ENCODE assay signal across 31 cellular contexts in the genomic region with DNA sequence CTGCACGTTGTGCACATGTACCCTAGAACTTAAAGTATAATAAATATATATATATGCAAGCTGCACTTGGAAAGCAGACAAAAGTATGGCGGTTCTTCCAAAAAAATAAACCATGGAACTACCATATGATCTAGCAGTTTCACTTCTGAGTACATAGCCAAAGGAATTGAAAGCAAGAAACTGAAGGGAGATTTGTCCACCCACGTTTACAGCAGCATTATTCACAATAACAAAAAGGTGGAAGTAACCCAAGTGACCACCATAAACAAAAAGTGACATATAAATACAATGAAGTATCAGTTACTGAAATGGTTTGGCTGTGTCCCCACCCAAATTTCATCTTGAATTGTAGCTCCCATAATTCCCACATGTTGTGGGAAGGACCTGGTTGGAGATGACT.
"Had no signal": no experiment of that assay in that cellular context is flagged by ENCODE, and none has a peak within 500 bp of the region (broad histone marks: within the 10 kb centered on the region; RNA-seq: fewer than 3 reads in every experiment).

No MANE protein-coding gene starts in this region.

- H3K4me1 Mint-ChIP-seq: activated B cell treated with CpG ODN at 0.5 μM for 24 hours; activated naive CD4-positive, alpha-beta T cell treated with anti-CD3 and anti-CD28 coated beads, Interleukin-2, amount 50 U/mL, for 24 hours; activated naive CD8-positive, alpha-beta T cell treated with anti-CD3 and anti-CD28 coated beads for 36 hours; activated naive CD8-positive, alpha-beta T cell treated with anti-CD3 and anti-CD28 coated beads, Interleukin-2, amount 50 U/mL, for 24 hours; T-helper 17 cell had no signal

- H3K4me2 ChIP-seq: hepatocyte had no signal

- H3K36me3 ChIP-seq: adrenal gland, colonic mucosa, esophagus muscularis mucosa, gastroesophageal sphincter, heart right ventricle, WERI-Rb-1 had no signal

- H3K9me3 ChIP-seq: adrenal gland, body of pancreas, colonic mucosa, esophagus muscularis mucosa, gastroesophageal sphincter, heart right ventricle had no signal

- H3K36me3 Mint-ChIP-seq: activated naive CD4-positive, alpha-beta T cell treated with anti-CD3 and anti-CD28 coated beads, Interleukin-2, amount 50 U/mL, for 24 hours; activated naive CD8-positive, alpha-beta T cell treated with anti-CD3 and anti-CD28 coated beads for 36 hours had no signal

- H3K9me3 Mint-ChIP-seq: activated B cell treated with CpG ODN at 0.5 μM for 24 hours; activated CD8-positive, alpha-beta T cell treated with anti-CD3 and anti-CD28 coated beads for 36 hours; activated naive CD4-positive, alpha-beta T cell treated with anti-CD3 and anti-CD28 coated beads for 36 hours; activated naive CD4-positive, alpha-beta T cell treated with anti-CD3 and anti-CD28 coated beads, Interleukin-2, amount 50 U/mL, for 24 hours; activated naive CD8-positive, alpha-beta T cell treated with anti-CD3 and anti-CD28 coated beads for 36 hours; activated naive CD8-positive, alpha-beta T cell treated with anti-CD3 and anti-CD28 coated beads, Interleukin-2, amount 50 U/mL, for 24 hours; activated T-cell treated with anti-CD3 and anti-CD28 coated beads, Interleukin-2, amount 50 U/mL, for 4 hours; activated T-helper 2 cell treated with anti-CD3 and anti-CD28 coated beads, Interferon-gamma antibody, Interleukin-2, Interleukin-4, amounts not matched to agents 10 μg/mL and 5 μg/mL and 100 μg/mL, durations not matched to agents 14 hours and 24 hours and 36 hours had no signal

- H3K27me3 ChIP-seq: adrenal gland, body of pancreas, colonic mucosa, dorsolateral prefrontal cortex, esophagus muscularis mucosa, gastroesophageal sphincter, heart right ventricle, hepatocyte had no signal

- H3K79me2 ChIP-seq: hepatocyte had no signal

- H3K4me3 Mint-ChIP-seq: activated B cell treated with CpG ODN at 0.5 μM for 24 hours; activated CD8-positive, alpha-beta T cell treated with anti-CD3 and anti-CD28 coated beads for 36 hours; activated naive CD4-positive, alpha-beta T cell treated with anti-CD3 and anti-CD28 coated beads for 36 hours; activated naive CD4-positive, alpha-beta T cell treated with anti-CD3 and anti-CD28 coated beads, Interleukin-2, amount 50 U/mL, for 24 hours; activated naive CD8-positive, alpha-beta T cell treated with anti-CD3 and anti-CD28 coated beads for 36 hours; activated naive CD8-positive, alpha-beta T cell treated with anti-CD3 and anti-CD28 coated beads, Interleukin-2, amount 50 U/mL, for 24 hours; activated T-cell treated with anti-CD3 and anti-CD28 coated beads, Interleukin-2, amount 50 U/mL, for 4 hours; T-helper 17 cell; T-helper 2 cell treated with Interferon-gamma antibody and Interleukin-4, amounts not matched to agents 5 μg/mL and 100 μg/mL, for 36 hours had no signal

- H3K4me3 ChIP-seq: adrenal gland, body of pancreas, colonic mucosa, dorsolateral prefrontal cortex, esophagus muscularis mucosa, gastroesophageal sphincter, heart right ventricle, hepatocyte had no signal

- H3K27ac Mint-ChIP-seq: activated B cell treated with CpG ODN at 0.5 μM for 24 hours; activated CD8-positive, alpha-beta T cell treated with anti-CD3 and anti-CD28 coated beads for 36 hours; activated naive CD4-positive, alpha-beta T cell treated with anti-CD3 and anti-CD28 coated beads for 36 hours; activated naive CD4-positive, alpha-beta T cell treated with anti-CD3 and anti-CD28 coated beads, Interleukin-2, amount 50 U/mL, for 24 hours; activated naive CD8-positive, alpha-beta T cell treated with anti-CD3 and anti-CD28 coated beads for 36 hours; activated naive CD8-positive, alpha-beta T cell treated with anti-CD3 and anti-CD28 coated beads, Interleukin-2, amount 50 U/mL, for 24 hours; activated T-helper 2 cell treated with anti-CD3 and anti-CD28 coated beads, Interferon-gamma antibody, Interleukin-2, Interleukin-4, amounts not matched to agents 10 μg/mL and 5 μg/mL and 100 μg/mL, durations not matched to agents 14 hours and 24 hours and 36 hours; T-helper 17 cell; T-helper 2 cell treated with Interferon-gamma antibody and Interleukin-4, amounts not matched to agents 5 μg/mL and 100 μg/mL, for 36 hours had no signal

- DNase-seq: activated B cell treated with CpG ODN at 0.5 μM for 24 hours; activated CD4-positive, alpha-beta T cell treated with anti-CD3 and anti-CD28 coated beads for 48 hours; activated CD4-positive, alpha-beta T cell treated with anti-CD3 and anti-CD28 coated beads, Interleukin-2, amount 50 U/mL, for 1 hour; activated CD8-positive, alpha-beta memory T cell treated with anti-CD3 and anti-CD28 coated beads for 24 hours; activated CD8-positive, alpha-beta T cell treated with anti-CD3 and anti-CD28 coated beads for 36 hours; activated effector memory CD4-positive, alpha-beta T cell treated with anti-CD3 and anti-CD28 coated beads, Interleukin-2, amount 50 U/mL, for 16 hours; activated naive CD4-positive, alpha-beta T cell treated with anti-CD3 and anti-CD28 coated beads for 36 hours; activated naive CD8-positive, alpha-beta T cell treated with anti-CD3 and anti-CD28 coated beads for 36 hours; activated naive CD8-positive, alpha-beta T cell treated with anti-CD3 and anti-CD28 coated beads, Interleukin-2, amount 50 U/mL, for 24 hours; activated T-cell treated with anti-CD3 and anti-CD28 coated beads, Interleukin-2, amount 50 U/mL, for 4 hours; adrenal gland; amygdala; aorta; body of pancreas; caudate nucleus; colonic mucosa; dorsolateral prefrontal cortex; effector memory CD4-positive, alpha-beta T cell; erythroblast; foreskin melanocyte; heart right ventricle; T-helper 17 cell; T1000 had no signal

- H3K4me1 ChIP-seq: adrenal gland, body of pancreas, colonic mucosa, esophagus muscularis mucosa, gastroesophageal sphincter, heart right ventricle had no signal

- H3K27ac ChIP-seq: adrenal gland, body of pancreas, colonic mucosa, esophagus muscularis mucosa, gastroesophageal sphincter, heart right ventricle, hepatocyte, WERI-Rb-1 had no signal

- ATAC-seq: activated CD4-positive, CD25-positive, alpha-beta regulatory T cell treated with anti-CD3 and anti-CD28 coated beads, Interleukin-2, amount 50 U/mL, for 24 hours; activated CD8-positive, alpha-beta T cell treated with anti-CD3 and anti-CD28 coated beads for 36 hours; activated naive CD8-positive, alpha-beta T cell treated with anti-CD3 and anti-CD28 coated beads, Interleukin-2, amount 50 U/mL, for 24 hours; activated T-cell treated with anti-CD3 and anti-CD28 coated beads, Interleukin-2, amount 50 U/mL, for 4 hours; body of pancreas; gastroesophageal sphincter; heart right ventricle; T-helper 17 cell had no signal

- H2AFZ ChIP-seq: hepatocyte had no signal
